9 cellular contexts compared by ENCODE assay signal in genomic region chr2:65554765-65555561, GRCh38.
A peak's percentile ranks its signal among the peaks of the same experiment; 100 is the strongest.
DNase-seq lines count a peak whose midpoint lies in the region; ATAC-seq and TF ChIP-seq lines count a peak whose summit lies in the region.
"Had no signal": no experiment of that assay in that cellular context is flagged by ENCODE, and none has a peak within 500 bp of the region (broad histone marks: within the 10 kb centered on the region; RNA-seq: fewer than 3 reads in every experiment).

No MANE protein-coding gene starts in this region.

- ATAC-seq in SK-N-SH treated with all-trans-retinoic acid at 6 μM for 48 hours (no peak; the same call in 2 of the 3 replicates), HCT116 (no peak), naive B cell (ENCODE audit: low read depth in 2 of 2) (peak; percentile 23 to 41), body of pancreas (no peak)
- no peak for ATAC-seq in CD8-positive, alpha-beta T cell

- intact Hi-C loops in HCT116 (cut with micrococcal nuclease), result no loop called here
- intact Hi-C loops in CD8-positive, alpha-beta T cell (cut with DNase I, micrococcal nuclease), result loop anchor here in 1 of 2 experiments (5.0 kb wide), 1 partner anchor 173 kb away; no protein-coding TSS in a partner anchor
- intact Hi-C loops in body of pancreas (cut with DNase I), result loop anchor here (5.0 kb wide), 1 partner anchor 288 kb away; no protein-coding TSS in a partner anchor

- H3K4me3 Mint-ChIP-seq in naive B cell, result peak overlapping the region in 6 of 8 donors; percentile 6 to 48 (median 15)
- H3K4me3 Mint-ChIP-seq in CD8-positive, alpha-beta T cell, result no peak overlapping the region

- no peak overlapping the region for H3K4me2 ChIP-seq in SK-N-SH
- H3K4me2 ChIP-seq in HCT116 (ENCODE audit: low read length), result peak overlapping the region; percentile 34; the same call in 1 of the 2 replicates

- H3K9me3 ChIP-seq in SK-N-SH (no peaks in the 10 kb centered on the region), HCT116 (ENCODE audit: control insufficient read depth in 1 of 2, insufficient read depth in 1 of 2, low read depth in 1 of 2, low read length in 2 of 2) (no peaks in the 10 kb centered on the region), body of pancreas (no peaks in the 10 kb centered on the region)
- H3K9me3 ChIP-seq in CD8-positive, alpha-beta T cell (ENCODE audit: low read length), result no peaks in the 10 kb centered on the region
- H3K9me3 ChIP-seq: neutrophil had no signal

- H4K20me1 ChIP-seq in SK-N-SH (ENCODE audit: insufficient read depth) (no peaks in the 10 kb centered on the region), HCT116 (ENCODE audit: insufficient read depth) (no peaks in the 10 kb centered on the region)

- H3K36me3 ChIP-seq in SK-N-SH (replicated peaks in 1 of 2; ENCODE audit: control insufficient read depth in 1 of 2, insufficient read depth in 2 of 2, low read length in 1 of 2) (no peaks in the 10 kb centered on the region), HCT116 (ENCODE audit: control insufficient read depth in 1 of 2, insufficient read depth in 2 of 2, low read length in 2 of 2) (no peaks in the 10 kb centered on the region), body of pancreas (replicated peaks in 1 of 2; ENCODE audit: insufficient read depth in 1 of 2, low read depth in 2 of 2) (no peaks in the 10 kb centered on the region)
- no peaks in the 10 kb centered on the region for H3K36me3 ChIP-seq in CD8-positive, alpha-beta T cell (ENCODE audit: insufficient read depth, low read length)
- H3K36me3 ChIP-seq: neutrophil had no signal

- H3K27me3 Mint-ChIP-seq in naive B cell, result no peaks in the 10 kb centered on the region
- H3K27me3 Mint-ChIP-seq in CD8-positive, alpha-beta T cell (ENCODE audit: low read depth), result peaks cover 10% of the 10 kb centered on the region

- H3K27me3 ChIP-seq in SK-N-SH (ENCODE audit: insufficient read depth) (no peaks in the 10 kb centered on the region), HCT116 (ENCODE audit: insufficient read depth, low read length) (no peaks in the 10 kb centered on the region), body of pancreas (no peaks in the 10 kb centered on the region)
- no peaks in the 10 kb centered on the region for H3K27me3 ChIP-seq in CD8-positive, alpha-beta T cell (ENCODE audit: insufficient read depth, low read length)
- H3K27me3 ChIP-seq: neutrophil had no signal

- H3K9me3 Mint-ChIP-seq in naive B cell, result no peaks in the 10 kb centered on the region
- H3K9me3 Mint-ChIP-seq in CD8-positive, alpha-beta T cell, result no peaks in the 10 kb centered on the region

- BruUV-seq in HCT116 (replicated peaks; lab: Mats Ljungman, UMichigan), result no TSS peak

- no peak for TF ChIP-seq RAD21 in SK-N-SH (IDR thresholded peaks at IDR 0.05; ENCODE audit: low read length)
- no peak for TF ChIP-seq RAD21 in HCT116 (IDR thresholded peaks at IDR 0.05; ENCODE audit: low read depth)

- no peak overlapping the region for H3K9ac ChIP-seq in SK-N-SH
- no peak overlapping the region for H3K9ac ChIP-seq in HCT116 (ENCODE audit: low read length)

- POLR2A ChIA-PET in SK-N-SH (lab: Yijun Ruan, JAX) (no interaction called here), HCT116 (lab: Charles Lee) (no interaction called here)
- POLR2A ChIA-PET in CD8-positive, alpha-beta T cell (lab: Charles Lee), result no interaction called here

- no peaks in the 10 kb centered on the region for H3K36me3 Mint-ChIP-seq in naive B cell
- H3K36me3 Mint-ChIP-seq in CD8-positive, alpha-beta T cell, result no peaks in the 10 kb centered on the region

- H3K4me1 ChIP-seq in SK-N-SH (ENCODE audit: control insufficient read depth in 1 of 2, insufficient read depth in 2 of 2, low read depth in 1 of 2, low read length in 1 of 2) (peaks cover 0 to 3% of the 10 kb centered on the region in 2 experiments; a peak in 1 of 4 replicates), HCT116 (ENCODE audit: control insufficient read depth in 1 of 2, insufficient read depth in 2 of 2, low read length in 2 of 2) (peaks cover 5 to 25% of the 10 kb centered on the region in 2 experiments; a peak in 3 of 4 replicates), body of pancreas (no peaks in the 10 kb centered on the region)
- H3K4me1 ChIP-seq in CD8-positive, alpha-beta T cell (ENCODE audit: insufficient read depth, low read length), result peaks cover 3% of the 10 kb centered on the region

- DNase-seq in SK-N-SH, result no peak
- DNase-seq in HCT116 (ENCODE audit: low read depth, low spot score), result no peak
- peak; percentile 20 to 69 for DNase-seq in NCI-H524 (lab: John Stamatoyannopoulos, UW)
- no peak for DNase-seq in naive B cell
- DNase-seq in CD8-positive, alpha-beta T cell, result no peak
- no peak for DNase-seq in body of pancreas
- DNase-seq in COR-L47 (lab: John Stamatoyannopoulos, UW), result no peak

- no peak for TF ChIP-seq CTCF in SK-N-SH (IDR thresholded peaks at IDR 0.05)
- TF ChIP-seq CTCF in HCT116 (IDR thresholded peaks at IDR 0.05 in 2 of 3, conservative IDR thresholded peaks at IDR 0.05 in 1 of 3; ENCODE audit: borderline replicate concordance in 1 of 3, insufficient read depth in 1 of 3, low read depth in 2 of 3, low read length in 2 of 3), result no peak
- no peak for TF ChIP-seq CTCF in CD8-positive, alpha-beta T cell (IDR thresholded peaks at IDR 0.05)
- TF ChIP-seq CTCF in body of pancreas (IDR thresholded peaks at IDR 0.05), result no peak

- no peaks in the 10 kb centered on the region for H3F3A ChIP-seq in SK-N-SH (replicated peaks; ENCODE audit: insufficient read depth)

- H2AFZ ChIP-seq in SK-N-SH (ENCODE audit: low read depth) (no peak overlapping the region), HCT116 (ENCODE audit: low read depth, low read length, poor library complexity, severe bottlenecking) (no peak overlapping the region)

- no peaks in the 10 kb centered on the region for H3K9me2 ChIP-seq in SK-N-SH
- no peaks in the 10 kb centered on the region for H3K9me2 ChIP-seq in HCT116 (ENCODE audit: insufficient read depth)

- TF ChIP-seq EP300 in SK-N-SH (IDR thresholded peaks at IDR 0.05; ENCODE audit: borderline replicate concordance in 1 of 2, low read depth in 1 of 2, low read length in 1 of 2), result no peak

- H3K27ac ChIP-seq in SK-N-SH (ENCODE audit: low read depth in 2 of 2, low read length in 1 of 2) (no peak overlapping the region), HCT116 (ENCODE audit: low read depth, low read length) (no peak overlapping the region), body of pancreas (no peak overlapping the region)
- no peak overlapping the region for H3K27ac ChIP-seq in CD8-positive, alpha-beta T cell (ENCODE audit: low read depth, low read length)
- H3K27ac ChIP-seq: neutrophil had no signal

- H3K27ac Mint-ChIP-seq in naive B cell, result peak overlapping the region in 3 of 6 donors; percentile 44 to 71 (median 67)
- no peak overlapping the region for H3K27ac Mint-ChIP-seq in CD8-positive, alpha-beta T cell

- peaks cover 28 to 39% (median 32%) of the 10 kb centered on the region in 3 donors for H3K4me1 Mint-ChIP-seq in naive B cell
- H3K4me1 Mint-ChIP-seq in CD8-positive, alpha-beta T cell (ENCODE audit: low read depth), result peaks cover 4% of the 10 kb centered on the region

- CTCF ChIA-PET in SK-N-SH (lab: Yijun Ruan, JAX), result interaction anchor here (1.1 to 2.7 kb wide), 4 partner anchors 117 to 304 kb away, joined by 3 to 12 read pairs (median 5); no protein-coding TSS in a partner anchor
- CTCF ChIA-PET in HCT116 (lab: Charles Lee), result no interaction called here
- CTCF ChIA-PET in CD8-positive, alpha-beta T cell (lab: Charles Lee), result interaction anchor here (0.9 to 1.3 kb wide), 2 partner anchors 12 to 19 kb away, joined by 4 to 5 read pairs; no protein-coding TSS in a partner anchor

- no peak for TF ChIP-seq POLR2A in HCT116 (IDR thresholded peaks at IDR 0.05; ENCODE audit: borderline replicate concordance, extremely low read depth, insufficient read depth, insufficient read length)
- TF ChIP-seq POLR2A in body of pancreas (IDR thresholded peaks at IDR 0.05), result no peak

- 81% methylated on average over 8 of the region's 8 CpGs for WGBS in SK-N-SH (ENCODE audit: low lambda C conversion rate)
- WGBS in body of pancreas, 2 donors, result 44 to 58% methylated on average over 8 of the region's 8 CpGs

- H3K4me3 ChIP-seq in SK-N-SH (ENCODE audit: low read depth in 2 of 2, low read length in 1 of 2) (no peak overlapping the region), HCT116 (replicated peaks in 1 of 2; ENCODE audit: low read depth in 1 of 2, low read length in 2 of 2) (no peak overlapping the region), body of pancreas (no peak overlapping the region)
- H3K4me3 ChIP-seq in CD8-positive, alpha-beta T cell (ENCODE audit: low read depth, low read length), result no peak overlapping the region

- RAD21 ChIA-PET in HCT116 (lab: Charles Lee; ENCODE audit: low non-redundant PET in 1 of 2, low total read pairs in 2 of 2, uncharacterized antibody in 2 of 2, unreplicated experiment in 2 of 2), result no interaction called here

- H3K79me2 ChIP-seq in SK-N-SH (ENCODE audit: insufficient read depth) (no peaks in the 10 kb centered on the region), HCT116 (ENCODE audit: insufficient read depth, low read length) (no peaks in the 10 kb centered on the region)

TF ChIP-seq in SK-N-SH treated with all-trans-retinoic acid at 6 μM for 48 hours, 23 proteins besides CTCF, POLR2A, EP300 and RAD21 (continues in another document):
- TF ChIP-seq ZNF70 (CRISPR knock-in tag; IDR thresholded peaks at IDR 0.05) (no peak), ZFP30 (CRISPR knock-in tag; IDR thresholded peaks at IDR 0.05) (no peak)

TF ChIP-seq in HCT116, 20 proteins besides CTCF, POLR2A, EP300 and RAD21:
- no peak for TF ChIP-seq SP1 (IDR thresholded peaks at IDR 0.05; ENCODE audit: low read depth)
- TF ChIP-seq JUND (IDR thresholded peaks at IDR 0.05), result peak; percentile 28; the same call in 1 of the 2 replicates
- TF ChIP-seq SIN3A (IDR thresholded peaks at IDR 0.05; ENCODE audit: low read depth), result no peak
- no peak for TF ChIP-seq ELF1 (IDR thresholded peaks at IDR 0.05; ENCODE audit: borderline replicate concordance, low read depth)

Comparison
In these comparisons a context has a peak if more than half of its experiments do, and no peak if none do; other contexts are left out.
1. DNase-seq: peak in NCI-H524 (2 of 2); none in SK-N-SH (single experiment), HCT116 (single experiment), naive B cell (single experiment), CD8-positive, alpha-beta T cell (0 of 7), body of pancreas (0 of 4) and COR-L47 (single experiment).
2. ATAC-seq: peak in naive B cell (2 of 2); none in SK-N-SH treated with all-trans-retinoic acid at 6 μM for 48 hours (single experiment), HCT116 (single experiment), CD8-positive, alpha-beta T cell (single experiment) and body of pancreas (single experiment).